In the genomic region with DNA sequence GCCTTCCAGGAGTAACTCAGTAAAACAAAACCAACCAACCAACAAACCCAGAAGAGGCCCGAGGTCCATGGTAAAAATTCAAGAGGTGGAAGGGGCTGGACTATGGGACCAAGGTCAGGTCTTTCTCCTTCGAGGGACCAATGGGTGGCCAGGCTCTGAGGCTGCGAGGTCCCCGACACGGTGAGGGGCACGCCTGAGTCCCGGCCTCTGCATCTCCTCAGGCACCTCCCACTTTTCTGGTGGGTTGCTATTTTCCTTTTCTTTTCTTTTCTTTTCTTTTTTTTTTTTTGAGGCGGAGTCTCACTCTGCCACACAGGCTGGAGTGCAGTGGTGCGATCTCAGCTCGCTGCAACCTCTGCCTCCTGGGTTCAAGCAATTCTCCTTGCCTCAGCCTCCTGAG, we compare ENCODE assay signal across 1 cellular context.
TF ChIP-seq lines count a peak whose summit lies in the region.

No MANE protein-coding gene starts in this region.

TF ChIP-seq in HepG2, 621 proteins besides CTCF, POLR2A, EP300 and RAD21 (continues in another document):
- TF ChIP-seq HOXD1 (CRISPR knock-in tag; IDR thresholded peaks at IDR 0.05) (no peak), NR2F1 (CRISPR knock-in tag; IDR thresholded peaks at IDR 0.05) (no peak), EED (CRISPR knock-in tag; IDR thresholded peaks at IDR 0.05) (no peak), KAT7 (CRISPR knock-in tag; IDR thresholded peaks at IDR 0.05; ENCODE audit: borderline replicate concordance) (no peak), NR2C2 (CRISPR knock-in tag; IDR thresholded peaks at IDR 0.05; ENCODE audit: borderline replicate concordance) (peak; percentile 5; the same call in 1 of the 2 replicates), MEIS1 (CRISPR knock-in tag; IDR thresholded peaks at IDR 0.05; ENCODE audit: borderline replicate concordance) (0 out of 2 replicates have a peak, but pooled peaks have one; percentile 12), ZBTB7B (CRISPR knock-in tag; IDR thresholded peaks at IDR 0.05) (0 out of 2 replicates have a peak, but pooled peaks have one; percentile 6), MED1 (CRISPR knock-in tag; IDR thresholded peaks at IDR 0.05) (0 out of 2 replicates have a peak, but pooled peaks have one; percentile 12), IRX3 (CRISPR knock-in tag; IDR thresholded peaks at IDR 0.05; ENCODE audit: borderline replicate concordance, low read depth) (no peak), SAP130 (CRISPR knock-in tag; IDR thresholded peaks at IDR 0.05; ENCODE audit: low read depth) (peak; percentile 9; the same call in 1 of the 2 replicates), ZBTB38 (CRISPR knock-in tag; IDR thresholded peaks at IDR 0.05) (no peak), MXI1 (IDR thresholded peaks at IDR 0.05; ENCODE audit: borderline replicate concordance, low read depth, low read length) (no peak), ZNF367 (CRISPR knock-in tag; IDR thresholded peaks at IDR 0.05; ENCODE audit: borderline replicate concordance) (no peak), ZNF30 (CRISPR knock-in tag; IDR thresholded peaks at IDR 0.05) (no peak), ZNF746 (CRISPR knock-in tag; IDR thresholded peaks at IDR 0.05) (0 out of 2 replicates have a peak, but pooled peaks have one; percentile 9), ZFP90 (CRISPR knock-in tag; IDR thresholded peaks at IDR 0.05; ENCODE audit: borderline replicate concordance) (no peak), U2AF2 (IDR thresholded peaks at IDR 0.05; ENCODE audit: low read depth, low read length) (no peak), MEIS2 (CRISPR knock-in tag; IDR thresholded peaks at IDR 0.05) (no peak), ZNF34 (CRISPR knock-in tag; IDR thresholded peaks at IDR 0.05; ENCODE audit: borderline replicate concordance) (no peak), DPF2 (CRISPR knock-in tag; IDR thresholded peaks at IDR 0.05; ENCODE audit: borderline replicate concordance, low read depth) (peak; percentile 1; the same call in 1 of the 2 replicates), ZFP82 (CRISPR knock-in tag; IDR thresholded peaks at IDR 0.05; ENCODE audit: borderline replicate concordance) (no peak), MYC (CRISPR knock-in tag; IDR thresholded peaks at IDR 0.05; ENCODE audit: borderline replicate concordance) (0 out of 2 replicates have a peak, but pooled peaks have one; percentile 2), ZNF761 (CRISPR knock-in tag; conservative IDR thresholded peaks at IDR 0.05) (no peak), GABPA (IDR thresholded peaks at IDR 0.05; ENCODE audit: low read depth, low read length) (no peak), GABPA (CRISPR knock-in tag; IDR thresholded peaks at IDR 0.05; ENCODE audit: low read depth) (no peak), MEF2D (CRISPR knock-in tag; IDR thresholded peaks at IDR 0.05) (no peak), SP4 (CRISPR knock-in tag; IDR thresholded peaks at IDR 0.05) (no peak), THAP11 (CRISPR knock-in tag; IDR thresholded peaks at IDR 0.05) (no peak), ZNF124 (CRISPR knock-in tag; IDR thresholded peaks at IDR 0.05) (no peak), ZNF296 (CRISPR knock-in tag; conservative IDR thresholded peaks at IDR 0.05) (no peak), NFE2L1 (CRISPR knock-in tag; IDR thresholded peaks at IDR 0.05; ENCODE audit: borderline replicate concordance) (no peak), ZNF326 (CRISPR knock-in tag; IDR thresholded peaks at IDR 0.05; ENCODE audit: borderline replicate concordance) (no peak)
- TF ChIP-seq, protein P1, sequence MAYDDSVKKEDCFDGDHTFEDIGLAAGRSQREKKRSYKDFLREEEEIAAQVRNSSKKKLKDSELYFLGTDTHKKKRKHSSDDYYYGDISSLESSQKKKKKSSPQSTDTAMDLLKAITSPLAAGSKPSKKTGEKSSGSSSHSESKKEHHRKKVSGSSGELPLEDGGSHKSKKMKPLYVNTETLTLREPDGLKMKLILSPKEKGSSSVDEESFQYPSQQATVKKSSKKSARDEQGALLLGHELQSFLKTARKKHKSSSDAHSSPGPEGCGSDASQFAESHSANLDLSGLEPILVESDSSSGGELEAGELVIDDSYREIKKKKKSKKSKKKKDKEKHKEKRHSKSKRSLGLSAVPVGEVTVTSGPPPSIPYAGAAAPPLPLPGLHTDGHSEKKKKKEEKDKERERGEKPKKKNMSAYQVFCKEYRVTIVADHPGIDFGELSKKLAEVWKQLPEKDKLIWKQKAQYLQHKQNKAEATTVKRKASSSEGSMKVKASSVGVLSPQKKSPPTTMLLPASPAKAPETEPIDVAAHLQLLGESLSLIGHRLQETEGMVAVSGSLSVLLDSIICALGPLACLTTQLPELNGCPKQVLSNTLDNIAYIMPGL (CRISPR knock-in tag; IDR thresholded peaks at IDR 0.05; ENCODE audit: borderline replicate concordance in 1 of 2, low read depth in 1 of 2): 0 out of 4 replicates have a peak, but pooled peaks of 1 of the 2 experiments have one; percentile 39
- TF ChIP-seq, protein P2, sequence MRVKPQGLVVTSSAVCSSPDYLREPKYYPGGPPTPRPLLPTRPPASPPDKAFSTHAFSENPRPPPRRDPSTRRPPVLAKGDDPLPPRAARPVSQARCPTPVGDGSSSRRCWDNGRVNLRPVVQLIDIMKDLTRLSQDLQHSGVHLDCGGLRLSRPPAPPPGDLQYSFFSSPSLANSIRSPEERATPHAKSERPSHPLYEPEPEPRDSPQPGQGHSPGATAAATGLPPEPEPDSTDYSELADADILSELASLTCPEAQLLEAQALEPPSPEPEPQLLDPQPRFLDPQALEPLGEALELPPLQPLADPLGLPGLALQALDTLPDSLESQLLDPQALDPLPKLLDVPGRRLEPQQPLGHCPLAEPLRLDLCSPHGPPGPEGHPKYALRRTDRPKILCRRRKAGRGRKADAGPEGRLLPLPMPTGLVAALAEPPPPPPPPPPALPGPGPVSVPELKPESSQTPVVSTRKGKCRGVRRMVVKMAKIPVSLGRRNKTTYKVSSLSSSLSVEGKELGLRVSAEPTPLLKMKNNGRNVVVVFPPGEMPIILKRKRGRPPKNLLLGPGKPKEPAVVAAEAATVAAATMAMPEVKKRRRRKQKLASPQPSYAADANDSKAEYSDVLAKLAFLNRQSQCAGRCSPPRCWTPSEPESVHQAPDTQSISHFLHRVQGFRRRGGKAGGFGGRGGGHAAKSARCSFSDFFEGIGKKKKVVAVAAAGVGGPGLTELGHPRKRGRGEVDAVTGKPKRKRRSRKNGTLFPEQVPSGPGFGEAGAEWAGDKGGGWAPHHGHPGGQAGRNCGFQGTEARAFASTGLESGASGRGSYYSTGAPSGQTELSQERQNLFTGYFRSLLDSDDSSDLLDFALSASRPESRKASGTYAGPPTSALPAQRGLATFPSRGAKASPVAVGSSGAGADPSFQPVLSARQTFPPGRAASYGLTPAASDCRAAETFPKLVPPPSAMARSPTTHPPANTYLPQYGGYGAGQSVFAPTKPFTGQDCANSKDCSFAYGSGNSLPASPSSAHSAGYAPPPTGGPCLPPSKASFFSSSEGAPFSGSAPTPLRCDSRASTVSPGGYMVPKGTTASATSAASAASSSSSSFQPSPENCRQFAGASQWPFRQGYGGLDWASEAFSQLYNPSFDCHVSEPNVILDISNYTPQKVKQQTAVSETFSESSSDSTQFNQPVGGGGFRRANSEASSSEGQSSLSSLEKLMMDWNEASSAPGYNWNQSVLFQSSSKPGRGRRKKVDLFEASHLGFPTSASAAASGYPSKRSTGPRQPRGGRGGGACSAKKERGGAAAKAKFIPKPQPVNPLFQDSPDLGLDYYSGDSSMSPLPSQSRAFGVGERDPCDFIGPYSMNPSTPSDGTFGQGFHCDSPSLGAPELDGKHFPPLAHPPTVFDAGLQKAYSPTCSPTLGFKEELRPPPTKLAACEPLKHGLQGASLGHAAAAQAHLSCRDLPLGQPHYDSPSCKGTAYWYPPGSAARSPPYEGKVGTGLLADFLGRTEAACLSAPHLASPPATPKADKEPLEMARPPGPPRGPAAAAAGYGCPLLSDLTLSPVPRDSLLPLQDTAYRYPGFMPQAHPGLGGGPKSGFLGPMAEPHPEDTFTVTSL (CRISPR knock-in tag; IDR thresholded peaks at IDR 0.05; ENCODE audit: borderline replicate concordance): no peak
- TF ChIP-seq, protein P3, sequence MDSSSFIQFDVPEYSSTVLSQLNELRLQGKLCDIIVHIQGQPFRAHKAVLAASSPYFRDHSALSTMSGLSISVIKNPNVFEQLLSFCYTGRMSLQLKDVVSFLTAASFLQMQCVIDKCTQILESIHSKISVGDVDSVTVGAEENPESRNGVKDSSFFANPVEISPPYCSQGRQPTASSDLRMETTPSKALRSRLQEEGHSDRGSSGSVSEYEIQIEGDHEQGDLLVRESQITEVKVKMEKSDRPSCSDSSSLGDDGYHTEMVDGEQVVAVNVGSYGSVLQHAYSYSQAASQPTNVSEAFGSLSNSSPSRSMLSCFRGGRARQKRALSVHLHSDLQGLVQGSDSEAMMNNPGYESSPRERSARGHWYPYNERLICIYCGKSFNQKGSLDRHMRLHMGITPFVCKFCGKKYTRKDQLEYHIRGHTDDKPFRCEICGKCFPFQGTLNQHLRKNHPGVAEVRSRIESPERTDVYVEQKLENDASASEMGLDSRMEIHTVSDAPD (CRISPR knock-in tag; IDR thresholded peaks at IDR 0.05): no peak
- TF ChIP-seq, protein P4, sequence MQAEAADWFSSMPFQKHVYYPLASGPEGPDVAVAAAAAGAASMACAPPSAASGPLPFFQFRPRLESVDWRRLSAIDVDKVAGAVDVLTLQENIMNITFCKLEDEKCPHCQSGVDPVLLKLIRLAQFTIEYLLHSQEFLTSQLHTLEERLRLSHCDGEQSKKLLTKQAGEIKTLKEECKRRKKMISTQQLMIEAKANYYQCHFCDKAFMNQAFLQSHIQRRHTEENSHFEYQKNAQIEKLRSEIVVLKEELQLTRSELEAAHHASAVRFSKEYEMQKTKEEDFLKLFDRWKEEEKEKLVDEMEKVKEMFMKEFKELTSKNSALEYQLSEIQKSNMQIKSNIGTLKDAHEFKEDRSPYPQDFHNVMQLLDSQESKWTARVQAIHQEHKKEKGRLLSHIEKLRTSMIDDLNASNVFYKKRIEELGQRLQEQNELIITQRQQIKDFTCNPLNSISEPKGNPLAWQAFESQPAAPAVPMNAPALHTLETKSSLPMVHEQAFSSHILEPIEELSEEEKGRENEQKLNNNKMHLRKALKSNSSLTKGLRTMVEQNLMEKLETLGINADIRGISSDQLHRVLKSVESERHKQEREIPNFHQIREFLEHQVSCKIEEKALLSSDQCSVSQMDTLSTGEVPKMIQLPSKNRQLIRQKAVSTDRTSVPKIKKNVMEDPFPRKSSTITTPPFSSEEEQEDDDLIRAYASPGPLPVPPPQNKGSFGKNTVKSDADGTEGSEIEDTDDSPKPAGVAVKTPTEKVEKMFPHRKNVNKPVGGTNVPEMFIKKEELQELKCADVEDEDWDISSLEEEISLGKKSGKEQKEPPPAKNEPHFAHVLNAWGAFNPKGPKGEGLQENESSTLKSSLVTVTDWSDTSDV (CRISPR knock-in tag; IDR thresholded peaks at IDR 0.05): no peak
- TF ChIP-seq, protein P5, sequence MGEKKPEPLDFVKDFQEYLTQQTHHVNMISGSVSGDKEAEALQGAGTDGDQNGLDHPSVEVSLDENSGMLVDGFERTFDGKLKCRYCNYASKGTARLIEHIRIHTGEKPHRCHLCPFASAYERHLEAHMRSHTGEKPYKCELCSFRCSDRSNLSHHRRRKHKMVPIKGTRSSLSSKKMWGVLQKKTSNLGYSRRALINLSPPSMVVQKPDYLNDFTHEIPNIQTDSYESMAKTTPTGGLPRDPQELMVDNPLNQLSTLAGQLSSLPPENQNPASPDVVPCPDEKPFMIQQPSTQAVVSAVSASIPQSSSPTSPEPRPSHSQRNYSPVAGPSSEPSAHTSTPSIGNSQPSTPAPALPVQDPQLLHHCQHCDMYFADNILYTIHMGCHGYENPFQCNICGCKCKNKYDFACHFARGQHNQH (CRISPR knock-in tag; IDR thresholded peaks at IDR 0.05): 0 out of 2 replicates have a peak, but pooled peaks have one; percentile 20
- TF ChIP-seq, protein P6, sequence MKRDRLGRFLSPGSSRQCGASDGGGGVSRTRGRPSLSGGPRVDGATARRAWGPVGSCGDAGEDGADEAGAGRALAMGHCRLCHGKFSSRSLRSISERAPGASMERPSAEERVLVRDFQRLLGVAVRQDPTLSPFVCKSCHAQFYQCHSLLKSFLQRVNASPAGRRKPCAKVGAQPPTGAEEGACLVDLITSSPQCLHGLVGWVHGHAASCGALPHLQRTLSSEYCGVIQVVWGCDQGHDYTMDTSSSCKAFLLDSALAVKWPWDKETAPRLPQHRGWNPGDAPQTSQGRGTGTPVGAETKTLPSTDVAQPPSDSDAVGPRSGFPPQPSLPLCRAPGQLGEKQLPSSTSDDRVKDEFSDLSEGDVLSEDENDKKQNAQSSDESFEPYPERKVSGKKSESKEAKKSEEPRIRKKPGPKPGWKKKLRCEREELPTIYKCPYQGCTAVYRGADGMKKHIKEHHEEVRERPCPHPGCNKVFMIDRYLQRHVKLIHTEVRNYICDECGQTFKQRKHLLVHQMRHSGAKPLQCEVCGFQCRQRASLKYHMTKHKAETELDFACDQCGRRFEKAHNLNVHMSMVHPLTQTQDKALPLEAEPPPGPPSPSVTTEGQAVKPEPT (CRISPR knock-in tag; IDR thresholded peaks at IDR 0.05; ENCODE audit: low read depth): no peak
- TF ChIP-seq, protein P7, sequence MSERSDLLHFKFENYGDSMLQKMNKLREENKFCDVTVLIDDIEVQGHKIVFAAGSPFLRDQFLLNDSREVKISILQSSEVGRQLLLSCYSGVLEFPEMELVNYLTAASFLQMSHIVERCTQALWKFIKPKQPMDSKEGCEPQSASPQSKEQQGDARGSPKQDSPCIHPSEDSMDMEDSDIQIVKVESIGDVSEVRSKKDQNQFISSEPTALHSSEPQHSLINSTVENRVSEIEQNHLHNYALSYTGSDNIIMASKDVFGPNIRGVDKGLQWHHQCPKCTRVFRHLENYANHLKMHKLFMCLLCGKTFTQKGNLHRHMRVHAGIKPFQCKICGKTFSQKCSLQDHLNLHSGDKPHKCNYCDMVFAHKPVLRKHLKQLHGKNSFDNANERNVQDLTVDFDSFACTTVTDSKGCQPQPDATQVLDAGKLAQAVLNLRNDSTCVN (CRISPR knock-in tag; IDR thresholded peaks at IDR 0.05; ENCODE audit: borderline replicate concordance): no peak
- TF ChIP-seq, protein P8, sequence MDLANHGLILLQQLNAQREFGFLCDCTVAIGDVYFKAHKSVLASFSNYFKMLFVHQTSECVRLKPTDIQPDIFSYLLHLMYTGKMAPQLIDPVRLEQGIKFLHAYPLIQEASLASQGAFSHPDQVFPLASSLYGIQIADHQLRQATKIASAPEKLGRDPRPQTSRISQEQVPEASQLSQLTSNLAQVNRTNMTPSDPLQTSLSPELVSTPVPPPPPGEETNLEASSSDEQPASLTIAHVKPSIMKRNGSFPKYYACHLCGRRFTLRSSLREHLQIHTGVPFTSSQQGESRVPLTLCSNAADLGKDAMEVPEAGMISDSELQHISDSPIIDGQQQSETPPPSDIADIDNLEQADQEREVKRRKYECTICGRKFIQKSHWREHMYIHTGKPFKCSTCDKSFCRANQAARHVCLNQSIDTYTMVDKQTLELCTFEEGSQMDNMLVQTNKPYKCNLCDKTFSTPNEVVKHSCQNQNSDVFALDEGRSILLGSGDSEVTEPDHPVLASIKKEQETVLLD (CRISPR knock-in tag; IDR thresholded peaks at IDR 0.05; ENCODE audit: low read depth): no peak
- TF ChIP-seq, protein P9, sequence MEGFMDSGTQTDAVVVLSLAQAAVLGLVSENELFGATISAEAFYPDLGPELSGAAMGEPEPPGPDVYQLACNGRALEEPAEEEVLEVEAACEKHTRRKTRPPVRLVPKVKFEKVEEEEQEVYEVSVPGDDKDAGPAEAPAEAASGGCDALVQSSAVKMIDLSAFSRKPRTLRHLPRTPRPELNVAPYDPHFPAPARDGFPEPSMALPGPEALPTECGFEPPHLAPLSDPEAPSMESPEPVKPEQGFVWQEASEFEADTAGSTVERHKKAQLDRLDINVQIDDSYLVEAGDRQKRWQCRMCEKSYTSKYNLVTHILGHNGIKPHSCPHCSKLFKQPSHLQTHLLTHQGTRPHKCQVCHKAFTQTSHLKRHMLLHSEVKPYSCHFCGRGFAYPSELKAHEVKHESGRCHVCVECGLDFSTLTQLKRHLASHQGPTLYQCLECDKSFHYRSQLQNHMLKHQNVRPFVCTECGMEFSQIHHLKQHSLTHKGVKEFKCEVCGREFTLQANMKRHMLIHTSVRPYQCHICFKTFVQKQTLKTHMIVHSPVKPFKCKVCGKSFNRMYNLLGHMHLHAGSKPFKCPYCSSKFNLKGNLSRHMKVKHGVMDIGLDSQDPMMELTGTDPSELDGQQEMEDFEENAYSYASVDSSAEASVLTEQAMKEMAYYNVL (CRISPR knock-in tag; IDR thresholded peaks at IDR 0.05; ENCODE audit: borderline replicate concordance): peak; percentile 69
